In genomic region chrX:37380920-37381319, GRCh38 we compare ENCODE assay signal across 11 cellular contexts. TPM values are rescaled to one million over a fixed set of nuclear protein-coding genes. Genes with fewer than 3 reads are reported as not detected.
DNase-seq lines count a peak whose midpoint lies in the region; ATAC-seq and TF ChIP-seq lines count a peak whose summit lies in the region.
"Had no signal": no experiment of that assay in that cellular context is flagged by ENCODE, and none has a peak within 500 bp of the region (broad histone marks: within the 10 kb centered on the region; RNA-seq: fewer than 3 reads in every experiment).

No MANE protein-coding gene starts in this region.

- H3K27ac ChIP-seq in PC-9 (0 out of 2 replicates have a peak overlapping the region, but pooled peaks have one; percentile 8), epithelial cell of prostate (peak overlapping the region; percentile 20)
- H3K27ac ChIP-seq: adrenal gland had no signal

- CTCF ChIA-PET in PC-9 (lab: Charles Lee): no interaction called here

- no peaks in the 10 kb centered on the region for H3K9me3 ChIP-seq in PC-9 (ENCODE audit: insufficient read depth, low read depth)
- H3K9me3 ChIP-seq: adrenal gland had no signal

- DNase-seq in DMS 273 (lab: John Stamatoyannopoulos, UW; ENCODE audit: unreplicated experiment) (peak; percentile 86), PC-9 (peak; percentile 16 to 74), epithelial cell of prostate (ENCODE audit: low read depth, low spot score) (peak; percentile 26), myocyte (ENCODE audit: low read depth) (peak; percentile 64), NCI-H774 (lab: John Stamatoyannopoulos, UW) (no peak), SIG-M5 (lab: John Stamatoyannopoulos, UW) (no peak)
- DNase-seq: NCI-H1105, nephron progenitor cell had no signal

- no peak overlapping the region for H2AFZ ChIP-seq in PC-9

- no peaks in the 10 kb centered on the region; the same call in 1 of the 2 replicates for H3K36me3 ChIP-seq in PC-9 (ENCODE audit: low read depth)
- H3K36me3 ChIP-seq: adrenal gland had no signal

- H4K20me1 ChIP-seq in PC-9 (ENCODE audit: insufficient read depth): no peaks in the 10 kb centered on the region

- peaks cover 6% of the 10 kb centered on the region; the same call in 1 of the 2 replicates for H3F3A ChIP-seq in PC-9 (ENCODE audit: insufficient read depth, low read depth)

- H3K79me2 ChIP-seq in PC-9 (ENCODE audit: low read depth): peaks cover 39% of the 10 kb centered on the region

- H3K4me3 ChIP-seq in PC-9: no peak overlapping the region
- H3K4me3 ChIP-seq: adrenal gland had no signal

- no peak for ATAC-seq in HG02571 (IDR thresholded peaks at IDR 0.05; ENCODE audit: unreplicated experiment)
- no peak for ATAC-seq in GM18517 (IDR thresholded peaks at IDR 0.05; ENCODE audit: unreplicated experiment)

- no peak overlapping the region for H3K4me2 ChIP-seq in PC-9

- no peak for TF ChIP-seq CTCF in PC-9 (conservative IDR thresholded peaks at IDR 0.05)

- no peaks in the 10 kb centered on the region for H3K27me3 ChIP-seq in PC-9 (ENCODE audit: insufficient read depth, low read depth)
- H3K27me3 ChIP-seq: adrenal gland had no signal

- H3K9me2 ChIP-seq in PC-9 (ENCODE audit: insufficient read depth): no peaks in the 10 kb centered on the region

- POLR2A ChIA-PET in PC-9 (lab: Charles Lee; ENCODE audit: unreplicated experiment): no interaction called here

- BruUV-seq in PC-9 (replicated peaks; lab: Mats Ljungman, UMichigan): no TSS peak

- H3K4me1 ChIP-seq in PC-9 (replicated peaks; ENCODE audit: insufficient read depth): peaks cover 17% of the 10 kb centered on the region

- intact Hi-C loops in PC-9 (cut with micrococcal nuclease; ENCODE audit: unreplicated experiment): loop anchor here (2.0 kb wide), 1 partner anchor 66 kb away; no protein-coding TSS in a partner anchor

RNA-seq across cellular contexts. Expression of gene PRRG1, which starts 31.8 kb away (rescaled TPM):
- total RNA-seq in PC-9 (2021) (23.5 and 34.4 TPM in 2 replicates), myocyte (18.1 and 35.9 TPM in 2 replicates)
- 8.7 TPM for polyA plus RNA-seq in myocyte (2012)

Comparison
In these comparisons a context has a peak if more than half of its experiments do, and no peak if none do; other contexts are left out.
1. DNase-seq: peak in DMS 273 (single experiment), PC-9 (2 of 2), epithelial cell of prostate (single experiment) and myocyte (single experiment); none in NCI-H774 (single experiment) and SIG-M5 (single experiment).